ENCODE assay signal across 12 cellular contexts in the genomic region with DNA sequence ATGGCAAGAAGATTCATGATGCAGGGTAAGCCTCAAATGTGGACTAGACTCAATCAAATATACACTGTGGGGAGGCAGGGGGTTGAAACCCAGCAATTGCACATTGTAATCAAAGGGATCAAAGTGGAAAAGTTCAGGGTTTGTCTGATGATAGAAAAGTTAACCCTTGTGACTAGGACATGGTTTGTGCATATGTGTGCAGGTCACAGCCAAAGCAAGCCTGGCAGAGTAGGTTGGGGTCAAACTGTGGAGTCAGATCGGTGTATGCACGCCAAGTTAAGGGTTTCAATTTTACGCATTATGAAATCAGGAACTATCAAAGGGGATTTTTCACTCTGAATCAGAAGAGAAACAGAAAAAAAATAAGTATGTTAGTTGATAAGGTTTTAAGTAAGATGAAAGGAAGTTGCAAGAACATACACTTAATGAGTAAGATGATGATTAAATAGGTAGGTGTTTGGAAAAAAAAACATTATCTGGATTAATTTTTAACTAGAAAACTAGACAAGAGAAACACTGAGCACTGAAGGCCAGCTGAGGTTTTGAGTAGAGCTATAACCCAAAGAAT.
DNase-seq lines count a peak whose midpoint lies in the region; ATAC-seq and TF ChIP-seq lines count a peak whose summit lies in the region.
"Had no signal": no experiment of that assay in that cellular context is flagged by ENCODE, and none has a peak within 500 bp of the region (broad histone marks: within the 10 kb centered on the region; RNA-seq: fewer than 3 reads in every experiment).

No MANE protein-coding gene starts in this region.

- no peak for TF ChIP-seq CTCF in MCF 10A (IDR thresholded peaks at IDR 0.05; ENCODE audit: unreplicated experiment)

- no peaks in the 10 kb centered on the region for H3K9me3 Mint-ChIP-seq in activated CD4-positive, alpha-beta T cell treated with anti-CD3 and anti-CD28 coated beads, Interleukin-2, amount 10 ng/mL, durations not matched to agents 24 days and 14 days
- no peaks in the 10 kb centered on the region for H3K9me3 Mint-ChIP-seq in MCF 10A (ENCODE audit: unreplicated experiment)

- peak; percentile 97 for ATAC-seq in GM21576 (IDR thresholded peaks at IDR 0.05; ENCODE audit: unreplicated experiment)
- ATAC-seq in HG03108 (IDR thresholded peaks at IDR 0.05; ENCODE audit: unreplicated experiment): peak; percentile 98
- no peak for ATAC-seq in left colon
- ATAC-seq: A549 had no signal

- H3K27me3 Mint-ChIP-seq in activated CD4-positive, alpha-beta T cell treated with anti-CD3 and anti-CD28 coated beads, Interleukin-2, amount 10 ng/mL, durations not matched to agents 24 days and 14 days: no peaks in the 10 kb centered on the region
- peaks cover 71% of the 10 kb centered on the region for H3K27me3 Mint-ChIP-seq in MCF 10A (ENCODE audit: insufficient read depth, unreplicated experiment)

- no TSS peak for BruUV-seq in MCF 10A (replicated peaks; lab: Mats Ljungman, UMichigan)

- H3K27ac Mint-ChIP-seq in activated CD4-positive, alpha-beta T cell treated with anti-CD3 and anti-CD28 coated beads, Interleukin-2, amount 10 ng/mL, durations not matched to agents 24 days and 14 days: no peak overlapping the region
- H3K27ac Mint-ChIP-seq in MCF 10A (ENCODE audit: low read depth, unreplicated experiment): no peak overlapping the region

- H3K4me1 Mint-ChIP-seq in activated CD4-positive, alpha-beta T cell treated with anti-CD3 and anti-CD28 coated beads, Interleukin-2, amount 10 ng/mL, durations not matched to agents 24 days and 14 days: no peaks in the 10 kb centered on the region
- no peaks in the 10 kb centered on the region for H3K4me1 Mint-ChIP-seq in MCF 10A (ENCODE audit: insufficient read depth, unreplicated experiment)

- CTCF ChIA-PET in MCF 10A (lab: Yijun Ruan, JAX): interaction anchor here (0.9 to 2.0 kb wide), 2 partner anchors 9 to 1432 kb away, joined by 3 to 7 read pairs; no protein-coding TSS in a partner anchor

- intact Hi-C loops in activated CD4-positive, alpha-beta T cell treated with anti-CD3 and anti-CD28 coated beads, Interleukin-2, amount 10 ng/mL, durations not matched to agents 24 days and 14 days (cut with micrococcal nuclease): loop anchor here (10.0 kb wide), 1 partner anchor 301 kb away; no protein-coding TSS in a partner anchor
- intact Hi-C loops in left colon (cut with DNase I, micrococcal nuclease): no loop called here
- intact Hi-C loops in MCF 10A (cut with micrococcal nuclease): no loop called here

- peak; percentile 5 to 16 for DNase-seq in activated CD4-positive, alpha-beta T cell treated with anti-CD3 and anti-CD28 coated beads, Interleukin-2, amount 50 U/mL, for 48 hours
- no peak for DNase-seq in activated CD4-positive, alpha-beta T cell treated with anti-CD3 and anti-CD28 coated beads, Interleukin-2, amount 10 ng/mL, durations not matched to agents 24 days and 14 days
- DNase-seq in kidney tubule cell (ENCODE audit: low spot score) (peak; percentile 73), NCI-H446 treated with DMSO at 0.1 percent for 48 hours (lab: John Stamatoyannopoulos, UW) (no peak), left colon (no peak), MCF 10A (ENCODE audit: unreplicated experiment) (no peak)
- DNase-seq: activated gamma-delta T cell treated with Interleukin-2 at 50 U/mL for 16 hours; effector CD4-positive, alpha-beta T cell; occipital lobe had no signal

- no peaks in the 10 kb centered on the region for H3K36me3 Mint-ChIP-seq in activated CD4-positive, alpha-beta T cell treated with anti-CD3 and anti-CD28 coated beads, Interleukin-2, amount 10 ng/mL, durations not matched to agents 24 days and 14 days (ENCODE audit: low read depth)
- H3K36me3 Mint-ChIP-seq in MCF 10A (ENCODE audit: insufficient read depth, unreplicated experiment): no peaks in the 10 kb centered on the region

- POLR2A ChIA-PET in MCF 10A (lab: Yijun Ruan, JAX): no interaction called here

- no peak overlapping the region for H3K4me3 Mint-ChIP-seq in activated CD4-positive, alpha-beta T cell treated with anti-CD3 and anti-CD28 coated beads, Interleukin-2, amount 10 ng/mL, durations not matched to agents 24 days and 14 days
- no peak overlapping the region for H3K4me3 Mint-ChIP-seq in MCF 10A (ENCODE audit: unreplicated experiment)

Comparison
In these comparisons a context has a peak if more than half of its experiments do, and no peak if none do; other contexts are left out.
1. DNase-seq: peak in activated CD4-positive, alpha-beta T cell treated with anti-CD3 and anti-CD28 coated beads, Interleukin-2, amount 50 U/mL, for 48 hours (2 of 2) and kidney tubule cell (single experiment); none in activated CD4-positive, alpha-beta T cell treated with anti-CD3 and anti-CD28 coated beads, Interleukin-2, amount 10 ng/mL, durations not matched to agents 24 days and 14 days (single experiment), NCI-H446 treated with DMSO at 0.1 percent for 48 hours (single experiment), left colon (0 of 2) and MCF 10A (single experiment).